ENCODE assay signal across 8 cellular contexts in genomic region chr4:56656346-56656643, GRCh38. TPM values are rescaled to one million over a fixed set of nuclear protein-coding genes. Genes with fewer than 3 reads are reported as not detected.
DNase-seq lines count a peak whose midpoint lies in the region; ATAC-seq, FAIRE-seq and TF ChIP-seq lines count a peak whose summit lies in the region.

No MANE protein-coding gene starts in this region.

- H3K27me3 ChIP-seq in ectodermal cell (ENCODE audit: control insufficient read depth, insufficient read depth, low read length, poor library complexity, severe bottlenecking), result peaks cover 61% of the 10 kb centered on the region
- H3K27me3 ChIP-seq in muscle layer of colon (ENCODE audit: control insufficient read depth in 1 of 2, insufficient read depth in 2 of 2, low read length in 2 of 2), result peaks cover 8% of the 10 kb centered on the region in 2 donors
- peaks cover 26% of the 10 kb centered on the region for H3K27me3 ChIP-seq in thymus (ENCODE audit: control insufficient read depth, insufficient read depth)

- H3K27ac ChIP-seq in ectodermal cell (ENCODE audit: insufficient read depth, low read depth, low read length, poor library complexity, severe bottlenecking) (no peak overlapping the region), muscle layer of colon (ENCODE audit: low read depth, low read length) (peak overlapping the region; percentile 82), thymus (ENCODE audit: low read depth) (peak overlapping the region; percentile 13)

- H3K4me3 ChIP-seq in ectodermal cell (ENCODE audit: insufficient read depth, low read depth, low read length) (peak overlapping the region; percentile 43), muscle layer of colon (ENCODE audit: low read depth in 1 of 2, low read length in 2 of 2) (peak overlapping the region; percentile 55 to 58), thymus (ENCODE audit: low read length) (peak overlapping the region; percentile 51)

- no peaks in the 10 kb centered on the region for H3K36me3 Mint-ChIP-seq in WTC11

- POLR2A ChIA-PET in WTC11 (lab: Charles Lee), result no interaction called here

- no peak for TF ChIP-seq CTCF in WTC11 (IDR thresholded peaks at IDR 0.05)

- H3K36me3 ChIP-seq in ectodermal cell (ENCODE audit: control insufficient read depth, insufficient read depth, low read length) (no peaks in the 10 kb centered on the region), muscle layer of colon (ENCODE audit: insufficient read depth, low read length) (no peaks in the 10 kb centered on the region), thymus (ENCODE audit: control insufficient read depth, insufficient read depth) (no peaks in the 10 kb centered on the region)

- H3K4me1 ChIP-seq in ectodermal cell (ENCODE audit: control insufficient read depth, insufficient read depth, low read length), result peaks cover 7% of the 10 kb centered on the region
- peaks cover 34% of the 10 kb centered on the region for H3K4me1 ChIP-seq in muscle layer of colon (ENCODE audit: insufficient read depth, low read length)
- peaks cover 13% of the 10 kb centered on the region for H3K4me1 ChIP-seq in thymus (ENCODE audit: control insufficient read depth, insufficient read depth, low read length)

- peak; percentile 46 for ATAC-seq in WTC11

- no peaks in the 10 kb centered on the region for H3K9me3 ChIP-seq in ectodermal cell (ENCODE audit: control insufficient read depth, low read length)
- H3K9me3 ChIP-seq in muscle layer of colon (ENCODE audit: low read length), result no peaks in the 10 kb centered on the region
- H3K9me3 ChIP-seq in thymus (ENCODE audit: control insufficient read depth), result no peaks in the 10 kb centered on the region

- TF ChIP-seq POLR2A in GM12891 (IDR thresholded peaks at IDR 0.05; ENCODE audit: low read depth, low read length), result no peak

- CTCF ChIA-PET in WTC11 (lab: Charles Lee), result no interaction called here

- no peak overlapping the region for H3K9ac ChIP-seq in muscle layer of colon (ENCODE audit: low read length)

- peaks cover 98% of the 10 kb centered on the region for H3K27me3 Mint-ChIP-seq in WTC11 (ENCODE audit: low read depth)

- H3K4me3 Mint-ChIP-seq in WTC11, result peak overlapping the region; percentile 61

- peaks cover 16% of the 10 kb centered on the region for H3K4me1 Mint-ChIP-seq in WTC11

- no peak overlapping the region for H3K27ac Mint-ChIP-seq in WTC11

- DNase-seq in GM12891 (ENCODE audit: insufficient read length, low spot score) (peak; percentile 19), WTC11 (ENCODE audit: low spot score) (peak; percentile 29), NCI-H774 (lab: John Stamatoyannopoulos, UW) (no peak), NCI-H1092 (lab: John Stamatoyannopoulos, UW) (no peak), GOT3 (lab: John Stamatoyannopoulos, UW) (no peak)

- no peak for FAIRE-seq in GM12891 (lab: Jason Lieb, UNC)

- WGBS in ectodermal cell, 2 experiments, result 5% methylated on average over 19 of the region's 19 CpGs
- 2% methylated on average over 19 of the region's 19 CpGs for WGBS in thymus

- no peaks in the 10 kb centered on the region for H3K9me3 Mint-ChIP-seq in WTC11

TF ChIP-seq in GM12891, 5 proteins besides CTCF, POLR2A, EP300 and RAD21:
- no peak for TF ChIP-seq POU2F2 (IDR thresholded peaks at IDR 0.05; ENCODE audit: low read depth, low read length)
- no peak for TF ChIP-seq TAF1 (IDR thresholded peaks at IDR 0.05; ENCODE audit: low read depth, low read length)
- TF ChIP-seq PAX5 (IDR thresholded peaks at IDR 0.05; ENCODE audit: insufficient read depth, low read length, severe bottlenecking), result no peak
- no peak for TF ChIP-seq POLR2AphosphoS5 (IDR thresholded peaks at IDR 0.05; ENCODE audit: low read depth, low read length)
- TF ChIP-seq SPI1 (IDR thresholded peaks at IDR 0.05; ENCODE audit: low read depth, low read length), result no peak

TF ChIP-seq in WTC11, 78 proteins besides CTCF, POLR2A, EP300 and RAD21:
- TF ChIP-seq ATF2 (CRISPR knock-in tag; IDR thresholded peaks at IDR 0.05; ENCODE audit: borderline replicate concordance, low read depth), result no peak
- TF ChIP-seq ZNF263 (CRISPR knock-in tag; IDR thresholded peaks at IDR 0.05; ENCODE audit: low read depth), result no peak
- TF ChIP-seq, protein P1, sequence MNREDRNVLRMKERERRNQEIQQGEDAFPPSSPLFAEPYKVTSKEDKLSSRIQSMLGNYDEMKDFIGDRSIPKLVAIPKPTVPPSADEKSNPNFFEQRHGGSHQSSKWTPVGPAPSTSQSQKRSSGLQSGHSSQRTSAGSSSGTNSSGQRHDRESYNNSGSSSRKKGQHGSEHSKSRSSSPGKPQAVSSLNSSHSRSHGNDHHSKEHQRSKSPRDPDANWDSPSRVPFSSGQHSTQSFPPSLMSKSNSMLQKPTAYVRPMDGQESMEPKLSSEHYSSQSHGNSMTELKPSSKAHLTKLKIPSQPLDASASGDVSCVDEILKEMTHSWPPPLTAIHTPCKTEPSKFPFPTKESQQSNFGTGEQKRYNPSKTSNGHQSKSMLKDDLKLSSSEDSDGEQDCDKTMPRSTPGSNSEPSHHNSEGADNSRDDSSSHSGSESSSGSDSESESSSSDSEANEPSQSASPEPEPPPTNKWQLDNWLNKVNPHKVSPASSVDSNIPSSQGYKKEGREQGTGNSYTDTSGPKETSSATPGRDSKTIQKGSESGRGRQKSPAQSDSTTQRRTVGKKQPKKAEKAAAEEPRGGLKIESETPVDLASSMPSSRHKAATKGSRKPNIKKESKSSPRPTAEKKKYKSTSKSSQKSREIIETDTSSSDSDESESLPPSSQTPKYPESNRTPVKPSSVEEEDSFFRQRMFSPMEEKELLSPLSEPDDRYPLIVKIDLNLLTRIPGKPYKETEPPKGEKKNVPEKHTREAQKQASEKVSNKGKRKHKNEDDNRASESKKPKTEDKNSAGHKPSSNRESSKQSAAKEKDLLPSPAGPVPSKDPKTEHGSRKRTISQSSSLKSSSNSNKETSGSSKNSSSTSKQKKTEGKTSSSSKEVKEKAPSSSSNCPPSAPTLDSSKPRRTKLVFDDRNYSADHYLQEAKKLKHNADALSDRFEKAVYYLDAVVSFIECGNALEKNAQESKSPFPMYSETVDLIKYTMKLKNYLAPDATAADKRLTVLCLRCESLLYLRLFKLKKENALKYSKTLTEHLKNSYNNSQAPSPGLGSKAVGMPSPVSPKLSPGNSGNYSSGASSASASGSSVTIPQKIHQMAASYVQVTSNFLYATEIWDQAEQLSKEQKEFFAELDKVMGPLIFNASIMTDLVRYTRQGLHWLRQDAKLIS (CRISPR knock-in tag; IDR thresholded peaks at IDR 0.05; ENCODE audit: borderline replicate concordance), result no peak
- no peak for TF ChIP-seq SMAD3 (CRISPR knock-in tag; IDR thresholded peaks at IDR 0.05; ENCODE audit: borderline replicate concordance)
- TF ChIP-seq, protein P2, sequence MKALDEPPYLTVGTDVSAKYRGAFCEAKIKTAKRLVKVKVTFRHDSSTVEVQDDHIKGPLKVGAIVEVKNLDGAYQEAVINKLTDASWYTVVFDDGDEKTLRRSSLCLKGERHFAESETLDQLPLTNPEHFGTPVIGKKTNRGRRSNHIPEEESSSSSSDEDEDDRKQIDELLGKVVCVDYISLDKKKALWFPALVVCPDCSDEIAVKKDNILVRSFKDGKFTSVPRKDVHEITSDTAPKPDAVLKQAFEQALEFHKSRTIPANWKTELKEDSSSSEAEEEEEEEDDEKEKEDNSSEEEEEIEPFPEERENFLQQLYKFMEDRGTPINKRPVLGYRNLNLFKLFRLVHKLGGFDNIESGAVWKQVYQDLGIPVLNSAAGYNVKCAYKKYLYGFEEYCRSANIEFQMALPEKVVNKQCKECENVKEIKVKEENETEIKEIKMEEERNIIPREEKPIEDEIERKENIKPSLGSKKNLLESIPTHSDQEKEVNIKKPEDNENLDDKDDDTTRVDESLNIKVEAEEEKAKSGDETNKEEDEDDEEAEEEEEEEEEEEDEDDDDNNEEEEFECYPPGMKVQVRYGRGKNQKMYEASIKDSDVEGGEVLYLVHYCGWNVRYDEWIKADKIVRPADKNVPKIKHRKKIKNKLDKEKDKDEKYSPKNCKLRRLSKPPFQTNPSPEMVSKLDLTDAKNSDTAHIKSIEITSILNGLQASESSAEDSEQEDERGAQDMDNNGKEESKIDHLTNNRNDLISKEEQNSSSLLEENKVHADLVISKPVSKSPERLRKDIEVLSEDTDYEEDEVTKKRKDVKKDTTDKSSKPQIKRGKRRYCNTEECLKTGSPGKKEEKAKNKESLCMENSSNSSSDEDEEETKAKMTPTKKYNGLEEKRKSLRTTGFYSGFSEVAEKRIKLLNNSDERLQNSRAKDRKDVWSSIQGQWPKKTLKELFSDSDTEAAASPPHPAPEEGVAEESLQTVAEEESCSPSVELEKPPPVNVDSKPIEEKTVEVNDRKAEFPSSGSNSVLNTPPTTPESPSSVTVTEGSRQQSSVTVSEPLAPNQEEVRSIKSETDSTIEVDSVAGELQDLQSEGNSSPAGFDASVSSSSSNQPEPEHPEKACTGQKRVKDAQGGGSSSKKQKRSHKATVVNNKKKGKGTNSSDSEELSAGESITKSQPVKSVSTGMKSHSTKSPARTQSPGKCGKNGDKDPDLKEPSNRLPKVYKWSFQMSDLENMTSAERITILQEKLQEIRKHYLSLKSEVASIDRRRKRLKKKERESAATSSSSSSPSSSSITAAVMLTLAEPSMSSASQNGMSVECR (CRISPR knock-in tag; IDR thresholded peaks at IDR 0.05; ENCODE audit: borderline replicate concordance), result no peak
- no peak for TF ChIP-seq ESRRA (CRISPR knock-in tag; IDR thresholded peaks at IDR 0.05; ENCODE audit: borderline replicate concordance)

RNA-seq across cellular contexts. Expression of gene HOPX, which starts 24.8 kb away (rescaled TPM):
- polyA plus RNA-seq in GM12891 (2012; ENCODE audit: low read depth, missing spikeins), result 2.3 TPM
- total RNA-seq in WTC11 (2021), result 0.26 to 0.87 TPM (median 0.27 TPM) in 3 replicates
- polyA plus RNA-seq in ectodermal cell (2013, experiment 1 of 4), result not detected
- polyA plus RNA-seq in ectodermal cell (2013, experiment 2 of 4), result not detected
- 0.85 TPM for polyA plus RNA-seq in ectodermal cell (2013, experiment 3 of 4)
- polyA plus RNA-seq in ectodermal cell (2013, experiment 4 of 4), result 1.1 TPM
- polyA plus RNA-seq in thymus, result 99.6 TPM

Comparison
In these comparisons a context has a peak if more than half of its experiments do, and no peak if none do; other contexts are left out.
1. DNase-seq: peak in GM12891 (single experiment) and WTC11 (single experiment); none in NCI-H774 (single experiment), NCI-H1092 (single experiment) and GOT3 (single experiment).
2. Peak in every context shown above with its lines, with median percentiles within 50 percentile points of each other: H3K4me3 ChIP-seq.